Comparison of ENCODE assay signal across 31 cellular contexts in the genomic region with DNA sequence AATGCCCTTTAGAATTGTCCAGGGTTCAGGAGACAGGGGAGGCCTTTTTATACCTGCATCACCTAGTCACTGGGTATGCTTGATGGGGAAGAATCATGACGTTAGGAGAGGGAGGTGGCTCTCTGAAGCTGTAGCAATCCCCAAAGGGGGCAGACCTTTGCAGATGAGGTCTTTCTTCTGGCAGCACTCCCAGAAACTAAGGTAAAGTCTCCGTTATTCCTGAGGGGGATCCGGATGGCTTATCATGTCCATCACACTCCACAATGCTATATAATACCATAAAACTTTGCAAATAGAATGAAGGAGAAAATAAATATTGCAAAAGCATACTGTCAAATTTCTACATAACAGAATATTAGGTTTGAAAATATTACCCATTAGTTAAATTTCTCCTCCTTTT.
"Had no signal": no experiment of that assay in that cellular context is flagged by ENCODE, and none has a peak within 500 bp of the region (broad histone marks: within the 10 kb centered on the region; RNA-seq: fewer than 3 reads in every experiment).

No MANE protein-coding gene starts in this region.

- H3K36me3 Mint-ChIP-seq: activated CD8-positive, alpha-beta memory T cell treated with anti-CD3 and anti-CD28 coated beads, Interleukin-2, amount 10 ng/mL, durations not matched to agents 7 days and 5 days; activated naive CD8-positive, alpha-beta T cell treated with anti-CD3 and anti-CD28 coated beads for 36 hours had no signal

- H3K4me3 ChIP-seq: cardiac muscle cell, SJCRH30, SK-N-MC had no signal

- H3K27me3 ChIP-seq: cardiac muscle cell, SJCRH30 had no signal

- H3K27ac ChIP-seq: cardiac muscle cell, SJCRH30, SK-N-MC, WERI-Rb-1 had no signal

- H3K36me3 ChIP-seq: cardiac muscle cell, SJCRH30, WERI-Rb-1 had no signal

- H3K4me1 Mint-ChIP-seq: activated naive CD8-positive, alpha-beta T cell treated with anti-CD3 and anti-CD28 coated beads for 36 hours; central memory CD8-positive, alpha-beta T cell had no signal

- H3K9me3 ChIP-seq: SJCRH30 had no signal

- H3K27ac Mint-ChIP-seq: activated CD4-positive, alpha-beta memory T cell treated with anti-CD3 and anti-CD28 coated beads, Interleukin-2, amount 10 ng/mL, durations not matched to agents 7 days and 5 days; activated CD8-positive, alpha-beta memory T cell treated with anti-CD3 and anti-CD28 coated beads, Interleukin-2, amount 10 ng/mL, durations not matched to agents 7 days and 5 days; activated naive CD8-positive, alpha-beta T cell treated with anti-CD3 and anti-CD28 coated beads for 36 hours had no signal

- ATAC-seq: activated CD8-positive, alpha-beta memory T cell treated with anti-CD3 and anti-CD28 coated beads, Interleukin-2, amount 10 ng/mL, durations not matched to agents 7 days and 5 days had no signal

- H3K27me3 Mint-ChIP-seq: central memory CD8-positive, alpha-beta T cell had no signal

- H3K9me3 Mint-ChIP-seq: activated CD4-positive, alpha-beta memory T cell treated with anti-CD3 and anti-CD28 coated beads, Interleukin-2, amount 10 ng/mL, durations not matched to agents 7 days and 5 days; activated naive CD8-positive, alpha-beta T cell treated with anti-CD3 and anti-CD28 coated beads for 36 hours; central memory CD8-positive, alpha-beta T cell had no signal

- H3K4me1 ChIP-seq: SJCRH30 had no signal

- H3K4me3 Mint-ChIP-seq: activated CD4-positive, alpha-beta memory T cell treated with anti-CD3 and anti-CD28 coated beads, Interleukin-2, amount 10 ng/mL, durations not matched to agents 7 days and 5 days; activated CD8-positive, alpha-beta memory T cell treated with anti-CD3 and anti-CD28 coated beads, Interleukin-2, amount 10 ng/mL, durations not matched to agents 7 days and 5 days; activated naive CD8-positive, alpha-beta T cell treated with anti-CD3 and anti-CD28 coated beads for 36 hours; central memory CD8-positive, alpha-beta T cell had no signal

- DNase-seq: activated CD4-positive, alpha-beta memory T cell treated with anti-CD3 and anti-CD28 coated beads, Interleukin-2, amount 10 ng/mL, durations not matched to agents 7 days and 5 days; activated CD4-positive, alpha-beta T cell treated with anti-CD3 and anti-CD28 coated beads for 1 hour; activated CD4-positive, alpha-beta T cell treated with anti-CD3 and anti-CD28 coated beads for 48 hours; activated CD4-positive, CD25-positive, alpha-beta regulatory T cell; activated CD8-positive, alpha-beta memory T cell treated with anti-CD3 and anti-CD28 coated beads for 24 hours; activated CD8-positive, alpha-beta memory T cell treated with anti-CD3 and anti-CD28 coated beads, Interleukin-2, amount 10 ng/mL, durations not matched to agents 7 days and 5 days; activated CD8-positive, alpha-beta memory T cell treated with anti-CD3 and anti-CD28 coated beads, Interleukin-2, amount 50 U/mL, for 48 hours; activated effector memory CD4-positive, alpha-beta T cell treated with Interleukin-2 at 50 U/mL for 16 hours; activated naive CD4-positive, alpha-beta T cell treated with anti-CD3 and anti-CD28 coated beads, Interleukin-2, amount 50 U/mL, for 16 hours; activated naive CD8-positive, alpha-beta T cell treated with anti-CD3 and anti-CD28 coated beads for 36 hours; activated T-cell treated with anti-CD3 and anti-CD28 coated beads, Interleukin-2, amount 50 U/mL, for 48 hours; amniotic stem cell; aorta; Karpas-422; NCI-H1105; NCI-H1417 treated with DMSO at 0.1 percent for 48 hours; NCI-H187 treated with DMSO at 0.1 percent for 48 hours; NCI-H2081; NCI-H2227 treated with DMSO at 0.1 percent for 48 hours; NCI-H446; NCI-H510A treated with DMSO at 0.1 percent for 48 hours; NCI-H526 treated with DMSO at 0.1 percent for 48 hours; NCI-H82; NK-92 treated with Interleukin-12 subunit alpha and Interleukin-12 subunit beta, amount 100 ng/mL, for 24 hours; SHP77; SJCRH30; T1000; WERI-Rb-1 had no signal
